In genomic region chr1:159250817-159251216, GRCh38 we compare ENCODE assay signal across 21 cellular contexts. TPM values are rescaled to one million over a fixed set of nuclear protein-coding genes. Genes with fewer than 3 reads are reported as not detected.
DNase-seq lines count a peak whose midpoint lies in the region; ATAC-seq and TF ChIP-seq lines count a peak whose summit lies in the region.
"Had no signal": no experiment of that assay in that cellular context is flagged by ENCODE, and none has a peak within 500 bp of the region (broad histone marks: within the 10 kb centered on the region; RNA-seq: fewer than 3 reads in every experiment).

No MANE protein-coding gene starts in this region.

- H3K4me1 ChIP-seq in upper lobe of right lung: no peaks in the 10 kb centered on the region
- H3K4me1 ChIP-seq: esophagus muscularis mucosa had no signal

- H3K4me1 Mint-ChIP-seq in naive thymus-derived CD8-positive, alpha-beta T cell: no peaks in the 10 kb centered on the region

- H3K27ac Mint-ChIP-seq in naive thymus-derived CD8-positive, alpha-beta T cell: peak overlapping the region in 3 of 10 donors; percentile 46 to 80 (median 73)
- H3K27ac Mint-ChIP-seq: CD8-positive, alpha-beta T cell had no signal

- no peak overlapping the region for H3K27ac ChIP-seq in upper lobe of right lung
- H3K27ac ChIP-seq: coronary artery, esophagus muscularis mucosa had no signal

- H3K9me3 ChIP-seq in upper lobe of right lung: no peaks in the 10 kb centered on the region

- ATAC-seq in SK-N-SH treated with all-trans-retinoic acid at 6 μM for 48 hours (peak; percentile 33; the same call in 2 of the 3 replicates), upper lobe of right lung (no peak), HG02759 (IDR thresholded peaks at IDR 0.05; ENCODE audit: unreplicated experiment) (no peak)
- no peak for ATAC-seq in naive thymus-derived CD8-positive, alpha-beta T cell
- ATAC-seq: activated CD4-positive, CD25-positive, alpha-beta regulatory T cell treated with anti-CD3 and anti-CD28 coated beads, Interleukin-2, amount 50 U/mL, for 24 hours; CD8-positive, alpha-beta T cell; left cardiac atrium had no signal

- peaks cover 29 to 65% (median 43%) of the 10 kb centered on the region in 5 donors for H3K27me3 Mint-ChIP-seq in naive thymus-derived CD8-positive, alpha-beta T cell

- peaks cover 0 to 21% (median 10%) of the 10 kb centered on the region in 9 donors for H3K9me3 Mint-ChIP-seq in naive thymus-derived CD8-positive, alpha-beta T cell

- H3K36me3 Mint-ChIP-seq in naive thymus-derived CD8-positive, alpha-beta T cell: peaks cover 0 to 21% (median 0%) of the 10 kb centered on the region in 3 donors
- H3K36me3 Mint-ChIP-seq: CD8-positive, alpha-beta T cell had no signal

- no peak for TF ChIP-seq CTCF in upper lobe of right lung (IDR thresholded peaks at IDR 0.05)

- in situ Hi-C loops in KBM-7 (cut with MboI; ENCODE audit: low pct_unique_long_range_greater_than_20kb, low sequenced_read_pairs): no loop called here

- POLR2A ChIA-PET in naive thymus-derived CD8-positive, alpha-beta T cell (lab: Charles Lee): no interaction called here

- peak; percentile 7 for DNase-seq in DMS53 (lab: John Stamatoyannopoulos, UW)
- no peak for DNase-seq in DMS53 treated with DMSO at 0.1 percent for 48 hours (lab: John Stamatoyannopoulos, UW; ENCODE audit: unreplicated experiment)
- peak; percentile 20 for DNase-seq in KBM-7
- peak; percentile 18 for DNase-seq in iPS-NIHi7 (ENCODE audit: extremely low spot score)
- DNase-seq in upper lobe of right lung: no peak
- no peak for DNase-seq in naive thymus-derived CD8-positive, alpha-beta T cell
- DNase-seq: 8988T; CD8-positive, alpha-beta T cell; left cardiac atrium; NCI-H1417 treated with DMSO at 0.1 percent for 48 hours; NCI-H226; RPMI8226; stimulated activated CD4-positive, alpha-beta T cell treated with anti-CD3 and anti-CD28 coated beads, Interleukin-4, amount 100 ng/mL, for 1 hour had no signal

- no peak overlapping the region for H3K4me3 ChIP-seq in upper lobe of right lung
- H3K4me3 ChIP-seq: coronary artery, esophagus muscularis mucosa had no signal

- no peaks in the 10 kb centered on the region for H3K36me3 ChIP-seq in upper lobe of right lung
- H3K36me3 ChIP-seq: esophagus muscularis mucosa had no signal

- no peaks in the 10 kb centered on the region for H3K27me3 ChIP-seq in upper lobe of right lung
- H3K27me3 ChIP-seq: esophagus muscularis mucosa had no signal

- H3K4me3 Mint-ChIP-seq in naive thymus-derived CD8-positive, alpha-beta T cell: no peak overlapping the region
- H3K4me3 Mint-ChIP-seq: CD8-positive, alpha-beta T cell had no signal

- intact Hi-C loops in upper lobe of right lung (cut with DNase I): no loop called here

TF ChIP-seq in SK-N-SH treated with all-trans-retinoic acid at 6 μM for 48 hours, 23 proteins besides CTCF, POLR2A, EP300 and RAD21:
- TF ChIP-seq TCF4 (CRISPR knock-in tag; IDR thresholded peaks at IDR 0.05; ENCODE audit: borderline replicate concordance): no peak

RNA-seq across cellular contexts. Expression of gene ACKR1, which starts 46.1 kb away (rescaled TPM):
- 146 TPM for total RNA-seq in upper lobe of right lung
- not detected for total RNA-seq in naive thymus-derived CD8-positive, alpha-beta T cell
- polyA plus RNA-seq in naive thymus-derived CD8-positive, alpha-beta T cell: not detected
- total RNA-seq: CD8-positive, alpha-beta T cell; osteocyte; T-helper 2 cell treated with Interferon-gamma antibody and Interleukin-4, amounts not matched to agents 100 ng/mL and 5 ng/mL, for 36 hours had no signal

RNA-seq across cellular contexts. Expression of gene FCER1A, which starts 51.3 kb away (rescaled TPM):
- total RNA-seq in upper lobe of right lung: 13.3 TPM
- total RNA-seq in naive thymus-derived CD8-positive, alpha-beta T cell: not detected
- polyA plus RNA-seq in naive thymus-derived CD8-positive, alpha-beta T cell: not detected
- total RNA-seq: astrocyte; CD8-positive, alpha-beta T cell; osteocyte; T-helper 2 cell treated with Interferon-gamma antibody and Interleukin-4, amounts not matched to agents 100 ng/mL and 5 ng/mL, for 36 hours had no signal

Comparison
In these comparisons a context has a peak if more than half of its experiments do, and no peak if none do; other contexts are left out.
1. DNase-seq: peak in DMS53 (single experiment), KBM-7 (single experiment) and iPS-NIHi7 (single experiment); none in DMS53 treated with DMSO at 0.1 percent for 48 hours (single experiment), upper lobe of right lung (single experiment) and naive thymus-derived CD8-positive, alpha-beta T cell (0 of 10).
2. RNA of gene ACKR1, which starts 46.1 kb away (total RNA-seq): 146 TPM in upper lobe of right lung (single experiment); not detected in naive thymus-derived CD8-positive, alpha-beta T cell; every median in the first group is over 100 times any median in the second.
3. RNA of gene FCER1A, which starts 51.3 kb away (total RNA-seq): 13.3 TPM in upper lobe of right lung (single experiment); not detected in naive thymus-derived CD8-positive, alpha-beta T cell; every median in the first group is over 10 times any median in the second.